ENCODE assay signal across 1 cellular context in the genomic region with DNA sequence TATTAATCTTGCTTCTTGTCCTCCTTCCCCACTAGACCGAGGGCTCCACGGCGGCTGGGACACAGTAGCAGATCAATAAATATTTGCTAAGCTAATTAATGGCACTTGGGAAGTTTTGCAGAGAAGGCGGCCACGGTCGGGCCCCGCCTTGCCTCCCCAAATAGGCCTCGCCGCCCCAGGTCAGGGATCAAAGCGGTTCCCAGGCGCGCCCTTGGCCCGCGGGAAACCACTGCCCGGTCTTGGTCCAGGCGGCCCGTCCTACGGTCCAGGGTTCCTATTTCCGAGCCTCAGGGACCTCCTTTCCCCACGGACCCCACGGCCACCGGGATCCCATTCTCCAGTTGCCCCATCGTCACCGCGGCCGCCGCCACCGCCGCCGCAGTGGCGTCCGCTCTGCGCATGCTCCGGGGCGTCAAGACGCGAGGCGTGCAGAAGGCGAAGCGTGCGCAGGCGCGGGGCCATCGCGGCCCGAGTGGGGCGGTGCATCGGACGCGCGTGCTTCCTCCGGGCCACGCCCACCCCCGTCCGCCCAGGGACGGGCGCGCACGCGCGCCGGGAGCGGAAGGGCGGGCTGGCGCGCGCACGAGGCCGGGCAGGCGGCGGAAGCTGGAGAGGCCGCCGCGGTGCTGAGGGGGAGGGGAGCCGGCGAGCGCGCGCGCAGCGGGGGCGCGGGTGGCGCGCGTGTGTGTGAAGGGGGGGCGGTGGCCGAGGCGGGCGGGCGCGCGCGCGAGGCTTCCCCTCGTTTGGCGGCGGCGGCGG.
A peak's percentile ranks its signal among the peaks of the same experiment; 100 is the strongest.
TF ChIP-seq lines count a peak whose summit lies in the region.

Gene SMARCA4, plus strand, starts transcription at position 717 of the 759 bp plus-strand sequence. CDS start 23,122 bp downstream, outside the sequence.

TF ChIP-seq in WTC11, 78 proteins besides CTCF, POLR2A, EP300 and RAD21 (continued from another document and continues in another):
- peak; percentile 96 for TF ChIP-seq FOXP4 (CRISPR knock-in tag; IDR thresholded peaks at IDR 0.05)
- TF ChIP-seq, protein P1, sequence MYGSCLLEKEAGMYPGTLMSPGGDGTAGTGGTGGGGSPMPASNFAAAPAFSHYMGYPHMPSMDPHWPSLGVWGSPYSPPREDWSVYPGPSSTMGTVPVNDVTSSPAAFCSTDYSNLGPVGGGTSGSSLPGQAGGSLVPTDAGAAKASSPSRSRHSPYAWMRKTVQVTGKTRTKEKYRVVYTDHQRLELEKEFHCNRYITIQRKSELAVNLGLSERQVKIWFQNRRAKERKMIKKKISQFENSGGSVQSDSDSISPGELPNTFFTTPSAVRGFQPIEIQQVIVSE (CRISPR knock-in tag; IDR thresholded peaks at IDR 0.05; ENCODE audit: borderline replicate concordance), result no peak
- TF ChIP-seq IRF2 (CRISPR knock-in tag; IDR thresholded peaks at IDR 0.05; ENCODE audit: borderline replicate concordance, low read depth), result no peak
- peak; percentile 93; the same call in 1 of the 2 replicates for TF ChIP-seq RELA (CRISPR knock-in tag; IDR thresholded peaks at IDR 0.05; ENCODE audit: borderline replicate concordance)
- TF ChIP-seq CREM (CRISPR knock-in tag; IDR thresholded peaks at IDR 0.05), result peak; percentile 85
- TF ChIP-seq, protein P2, sequence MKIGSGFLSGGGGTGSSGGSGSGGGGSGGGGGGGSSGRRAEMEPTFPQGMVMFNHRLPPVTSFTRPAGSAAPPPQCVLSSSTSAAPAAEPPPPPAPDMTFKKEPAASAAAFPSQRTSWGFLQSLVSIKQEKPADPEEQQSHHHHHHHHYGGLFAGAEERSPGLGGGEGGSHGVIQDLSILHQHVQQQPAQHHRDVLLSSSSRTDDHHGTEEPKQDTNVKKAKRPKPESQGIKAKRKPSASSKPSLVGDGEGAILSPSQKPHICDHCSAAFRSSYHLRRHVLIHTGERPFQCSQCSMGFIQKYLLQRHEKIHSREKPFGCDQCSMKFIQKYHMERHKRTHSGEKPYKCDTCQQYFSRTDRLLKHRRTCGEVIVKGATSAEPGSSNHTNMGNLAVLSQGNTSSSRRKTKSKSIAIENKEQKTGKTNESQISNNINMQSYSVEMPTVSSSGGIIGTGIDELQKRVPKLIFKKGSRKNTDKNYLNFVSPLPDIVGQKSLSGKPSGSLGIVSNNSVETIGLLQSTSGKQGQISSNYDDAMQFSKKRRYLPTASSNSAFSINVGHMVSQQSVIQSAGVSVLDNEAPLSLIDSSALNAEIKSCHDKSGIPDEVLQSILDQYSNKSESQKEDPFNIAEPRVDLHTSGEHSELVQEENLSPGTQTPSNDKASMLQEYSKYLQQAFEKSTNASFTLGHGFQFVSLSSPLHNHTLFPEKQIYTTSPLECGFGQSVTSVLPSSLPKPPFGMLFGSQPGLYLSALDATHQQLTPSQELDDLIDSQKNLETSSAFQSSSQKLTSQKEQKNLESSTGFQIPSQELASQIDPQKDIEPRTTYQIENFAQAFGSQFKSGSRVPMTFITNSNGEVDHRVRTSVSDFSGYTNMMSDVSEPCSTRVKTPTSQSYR (CRISPR knock-in tag; IDR thresholded peaks at IDR 0.05), result no peak; the same call in 1 of the 2 replicates
- peak; percentile 65 for TF ChIP-seq USF2 (CRISPR knock-in tag; IDR thresholded peaks at IDR 0.05)
- TF ChIP-seq JAZF1 (CRISPR knock-in tag; IDR thresholded peaks at IDR 0.05), result no peak
- 0 out of 2 replicates have a peak, but pooled peaks have one; percentile 65 for TF ChIP-seq MLX (CRISPR knock-in tag; IDR thresholded peaks at IDR 0.05)
- no peak for TF ChIP-seq JUN (CRISPR knock-in tag; IDR thresholded peaks at IDR 0.05)
- no peak for TF ChIP-seq ATF2 (CRISPR knock-in tag; IDR thresholded peaks at IDR 0.05; ENCODE audit: borderline replicate concordance, low read depth)
- TF ChIP-seq NFYB (CRISPR knock-in tag; conservative IDR thresholded peaks at IDR 0.05; ENCODE audit: low read depth), result 0 out of 2 replicates have a peak, but pooled peaks have one; percentile 26
- peak; percentile 87 for TF ChIP-seq MYBL2 (CRISPR knock-in tag; IDR thresholded peaks at IDR 0.05)
- TF ChIP-seq, protein P3, sequence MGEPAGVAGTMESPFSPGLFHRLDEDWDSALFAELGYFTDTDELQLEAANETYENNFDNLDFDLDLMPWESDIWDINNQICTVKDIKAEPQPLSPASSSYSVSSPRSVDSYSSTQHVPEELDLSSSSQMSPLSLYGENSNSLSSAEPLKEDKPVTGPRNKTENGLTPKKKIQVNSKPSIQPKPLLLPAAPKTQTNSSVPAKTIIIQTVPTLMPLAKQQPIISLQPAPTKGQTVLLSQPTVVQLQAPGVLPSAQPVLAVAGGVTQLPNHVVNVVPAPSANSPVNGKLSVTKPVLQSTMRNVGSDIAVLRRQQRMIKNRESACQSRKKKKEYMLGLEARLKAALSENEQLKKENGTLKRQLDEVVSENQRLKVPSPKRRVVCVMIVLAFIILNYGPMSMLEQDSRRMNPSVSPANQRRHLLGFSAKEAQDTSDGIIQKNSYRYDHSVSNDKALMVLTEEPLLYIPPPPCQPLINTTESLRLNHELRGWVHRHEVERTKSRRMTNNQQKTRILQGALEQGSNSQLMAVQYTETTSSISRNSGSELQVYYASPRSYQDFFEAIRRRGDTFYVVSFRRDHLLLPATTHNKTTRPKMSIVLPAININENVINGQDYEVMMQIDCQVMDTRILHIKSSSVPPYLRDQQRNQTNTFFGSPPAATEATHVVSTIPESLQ (CRISPR knock-in tag; IDR thresholded peaks at IDR 0.05), result no peak
- TF ChIP-seq OVOL2 (CRISPR knock-in tag; IDR thresholded peaks at IDR 0.05; ENCODE audit: borderline replicate concordance), result no peak
- no peak for TF ChIP-seq SOX15 (CRISPR knock-in tag; IDR thresholded peaks at IDR 0.05)
- peak; percentile 93; the same call in 1 of the 2 replicates for TF ChIP-seq NR3C1 (CRISPR knock-in tag; conservative IDR thresholded peaks at IDR 0.05; ENCODE audit: low read depth)
- TF ChIP-seq HMGA2 (CRISPR knock-in tag; IDR thresholded peaks at IDR 0.05), result no peak
- no peak for TF ChIP-seq ZNF512 (CRISPR knock-in tag; IDR thresholded peaks at IDR 0.05; ENCODE audit: borderline replicate concordance)
- no peak for TF ChIP-seq NR1H2 (CRISPR knock-in tag; IDR thresholded peaks at IDR 0.05)
- 0 out of 2 replicates have a peak, but pooled peaks have one; percentile 76 for TF ChIP-seq ATF1 (CRISPR knock-in tag; IDR thresholded peaks at IDR 0.05)
- TF ChIP-seq ZNF121 (CRISPR knock-in tag; IDR thresholded peaks at IDR 0.05), result peak; percentile 24; the same call in 1 of the 2 replicates
- TF ChIP-seq, protein P4, sequence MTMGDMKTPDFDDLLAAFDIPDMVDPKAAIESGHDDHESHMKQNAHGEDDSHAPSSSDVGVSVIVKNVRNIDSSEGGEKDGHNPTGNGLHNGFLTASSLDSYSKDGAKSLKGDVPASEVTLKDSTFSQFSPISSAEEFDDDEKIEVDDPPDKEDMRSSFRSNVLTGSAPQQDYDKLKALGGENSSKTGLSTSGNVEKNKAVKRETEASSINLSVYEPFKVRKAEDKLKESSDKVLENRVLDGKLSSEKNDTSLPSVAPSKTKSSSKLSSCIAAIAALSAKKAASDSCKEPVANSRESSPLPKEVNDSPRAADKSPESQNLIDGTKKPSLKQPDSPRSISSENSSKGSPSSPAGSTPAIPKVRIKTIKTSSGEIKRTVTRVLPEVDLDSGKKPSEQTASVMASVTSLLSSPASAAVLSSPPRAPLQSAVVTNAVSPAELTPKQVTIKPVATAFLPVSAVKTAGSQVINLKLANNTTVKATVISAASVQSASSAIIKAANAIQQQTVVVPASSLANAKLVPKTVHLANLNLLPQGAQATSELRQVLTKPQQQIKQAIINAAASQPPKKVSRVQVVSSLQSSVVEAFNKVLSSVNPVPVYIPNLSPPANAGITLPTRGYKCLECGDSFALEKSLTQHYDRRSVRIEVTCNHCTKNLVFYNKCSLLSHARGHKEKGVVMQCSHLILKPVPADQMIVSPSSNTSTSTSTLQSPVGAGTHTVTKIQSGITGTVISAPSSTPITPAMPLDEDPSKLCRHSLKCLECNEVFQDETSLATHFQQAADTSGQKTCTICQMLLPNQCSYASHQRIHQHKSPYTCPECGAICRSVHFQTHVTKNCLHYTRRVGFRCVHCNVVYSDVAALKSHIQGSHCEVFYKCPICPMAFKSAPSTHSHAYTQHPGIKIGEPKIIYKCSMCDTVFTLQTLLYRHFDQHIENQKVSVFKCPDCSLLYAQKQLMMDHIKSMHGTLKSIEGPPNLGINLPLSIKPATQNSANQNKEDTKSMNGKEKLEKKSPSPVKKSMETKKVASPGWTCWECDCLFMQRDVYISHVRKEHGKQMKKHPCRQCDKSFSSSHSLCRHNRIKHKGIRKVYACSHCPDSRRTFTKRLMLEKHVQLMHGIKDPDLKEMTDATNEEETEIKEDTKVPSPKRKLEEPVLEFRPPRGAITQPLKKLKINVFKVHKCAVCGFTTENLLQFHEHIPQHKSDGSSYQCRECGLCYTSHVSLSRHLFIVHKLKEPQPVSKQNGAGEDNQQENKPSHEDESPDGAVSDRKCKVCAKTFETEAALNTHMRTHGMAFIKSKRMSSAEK (CRISPR knock-in tag; IDR thresholded peaks at IDR 0.05; ENCODE audit: borderline replicate concordance), result no peak
- no peak; the same call in 1 of the 2 replicates for TF ChIP-seq ZNF138 (CRISPR knock-in tag; conservative IDR thresholded peaks at IDR 0.05)
- TF ChIP-seq, protein P5, sequence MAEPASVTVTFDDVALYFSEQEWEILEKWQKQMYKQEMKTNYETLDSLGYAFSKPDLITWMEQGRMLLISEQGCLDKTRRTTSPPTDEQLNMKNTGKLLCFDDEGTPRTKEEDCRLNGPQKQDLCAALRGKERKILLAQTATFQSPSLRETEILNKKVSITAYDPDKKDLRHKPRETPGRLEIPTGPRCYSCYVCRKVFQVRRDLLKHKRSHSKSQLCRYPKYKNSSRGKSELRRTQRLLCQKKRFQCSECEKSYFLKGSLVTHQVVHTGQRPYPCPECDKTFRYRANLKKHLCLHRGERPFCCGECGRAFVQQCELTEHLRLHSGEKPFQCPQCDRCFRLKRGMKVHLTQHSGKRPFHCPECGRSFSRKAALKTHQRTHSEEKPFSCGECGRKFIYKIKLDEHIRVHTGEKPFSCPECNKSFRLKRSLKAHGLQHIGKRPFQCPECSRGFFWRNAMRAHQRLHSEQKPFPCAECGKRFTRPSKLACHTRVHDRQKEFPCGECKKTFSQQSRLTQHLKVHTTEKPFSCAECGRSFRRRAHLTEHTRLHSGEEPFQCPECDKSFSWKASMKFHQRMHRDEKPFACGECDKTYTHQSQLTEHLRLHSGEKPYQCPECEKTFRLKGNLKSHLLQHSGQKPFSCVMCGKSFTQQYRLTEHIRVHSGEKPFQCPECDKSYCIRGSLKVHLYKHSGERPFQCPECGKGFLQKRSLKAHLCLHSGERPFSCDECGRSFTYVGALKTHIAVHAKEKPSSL (CRISPR knock-in tag; conservative IDR thresholded peaks at IDR 0.05), result no peak
- peak; percentile 34; the same call in 1 of the 2 replicates for TF ChIP-seq ZNF263 (CRISPR knock-in tag; IDR thresholded peaks at IDR 0.05; ENCODE audit: low read depth)
- TF ChIP-seq, protein P6, sequence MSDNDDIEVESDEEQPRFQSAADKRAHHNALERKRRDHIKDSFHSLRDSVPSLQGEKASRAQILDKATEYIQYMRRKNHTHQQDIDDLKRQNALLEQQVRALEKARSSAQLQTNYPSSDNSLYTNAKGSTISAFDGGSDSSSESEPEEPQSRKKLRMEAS (CRISPR knock-in tag; IDR thresholded peaks at IDR 0.05), result peak; percentile 98
- no peak for TF ChIP-seq ZNF396 (CRISPR knock-in tag; IDR thresholded peaks at IDR 0.05; ENCODE audit: borderline replicate concordance)
- peak; percentile 18; the same call in 1 of the 2 replicates for TF ChIP-seq ZNF423 (CRISPR knock-in tag; IDR thresholded peaks at IDR 0.05)
- no peak for TF ChIP-seq CREB1 (CRISPR knock-in tag; IDR thresholded peaks at IDR 0.05)
- TF ChIP-seq SP1 (CRISPR knock-in tag; conservative IDR thresholded peaks at IDR 0.05), result peak; percentile 98
- peak; percentile 65; the same call in 1 of the 2 replicates for TF ChIP-seq EMX1 (CRISPR knock-in tag; IDR thresholded peaks at IDR 0.05)
- TF ChIP-seq FOXK1 (CRISPR knock-in tag; IDR thresholded peaks at IDR 0.05), result peak; percentile 95
- no peak for TF ChIP-seq KAT7 (CRISPR knock-in tag; IDR thresholded peaks at IDR 0.05; ENCODE audit: borderline replicate concordance)
